Comparison of ENCODE assay signal across 12 cellular contexts in the genomic region with DNA sequence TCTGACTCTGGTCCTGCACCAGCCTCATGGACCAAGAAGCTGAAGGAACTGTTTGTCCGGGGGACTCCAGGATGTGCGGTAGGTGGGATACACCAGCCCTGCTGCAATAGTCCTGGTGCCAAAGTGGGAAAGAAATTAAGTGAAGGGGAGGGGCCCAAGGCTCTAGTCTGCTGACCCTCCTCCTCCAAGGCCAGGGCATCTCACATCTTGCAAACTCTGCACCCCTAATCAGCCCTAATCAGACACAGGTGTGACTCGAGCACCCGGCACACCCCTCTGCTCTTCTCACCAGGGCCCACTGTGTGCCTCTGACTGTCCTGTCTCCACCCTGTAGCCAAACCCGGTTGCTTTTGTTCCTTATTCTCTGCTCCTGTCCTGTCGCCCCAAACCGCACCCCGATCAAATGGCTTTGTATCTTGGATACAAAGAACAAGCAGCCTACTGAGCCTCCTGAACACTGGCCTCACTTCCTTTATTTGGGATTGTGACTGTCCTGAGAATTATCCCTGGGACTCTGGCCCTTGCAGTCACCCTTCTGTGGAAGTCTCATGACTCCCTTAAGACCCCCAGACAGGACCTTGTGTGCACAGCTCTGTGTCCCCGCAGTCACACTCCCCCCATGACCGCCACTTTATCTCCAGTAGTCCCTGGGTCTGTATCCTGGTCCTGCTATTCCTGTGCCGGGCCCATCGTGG.
"Had no signal": no experiment of that assay in that cellular context is flagged by ENCODE, and none has a peak within 500 bp of the region (broad histone marks: within the 10 kb centered on the region; RNA-seq: fewer than 3 reads in every experiment).

No MANE protein-coding gene starts in this region.

- H3K4me1 Mint-ChIP-seq: activated CD4-positive, alpha-beta T cell treated with anti-CD3 and anti-CD28 coated beads, Interleukin-2, amount 10 ng/mL, durations not matched to agents 7 days and 5 days; activated naive CD4-positive, alpha-beta T cell treated with anti-CD3 and anti-CD28 coated beads, Interleukin-2, amount 10 ng/mL, durations not matched to agents 7 days and 5 days; memory B cell; nephron; stimulated activated naive B cell treated with anti-CD40 and anti-IgM and Interleukin-4, amounts not matched to agents 10 μg/mL and 1 μg/mL and 100 μg/mL, for 72 hours had no signal

- H3K4me1 ChIP-seq: left lung, transverse colon had no signal

- H3K27me3 Mint-ChIP-seq: activated CD4-positive, alpha-beta T cell treated with anti-CD3 and anti-CD28 coated beads, Interleukin-2, amount 10 ng/mL, durations not matched to agents 7 days and 5 days; activated naive CD4-positive, alpha-beta T cell treated with anti-CD3 and anti-CD28 coated beads, Interleukin-2, amount 10 ng/mL, durations not matched to agents 7 days and 5 days; activated T-cell treated with anti-CD3 and anti-CD28 coated beads, Interleukin-2, amount 50 U/mL, for 24 hours; memory B cell; stimulated activated naive B cell treated with anti-CD40 and anti-IgM and Interleukin-4, amounts not matched to agents 10 μg/mL and 1 μg/mL and 100 μg/mL, for 72 hours had no signal

- H3K9me3 ChIP-seq: left lung, ovary, transverse colon had no signal

- DNase-seq: activated CD4-positive, alpha-beta T cell treated with anti-CD3 and anti-CD28 coated beads, Interleukin-2, amount 10 ng/mL, durations not matched to agents 7 days and 5 days; activated naive CD4-positive, alpha-beta T cell treated with anti-CD3 and anti-CD28 coated beads, Interleukin-2, amount 10 ng/mL, durations not matched to agents 7 days and 5 days; stimulated activated CD4-positive, alpha-beta T cell treated with anti-CD3 and anti-CD28 coated beads, Interleukin-4, amount 100 ng/mL, for 1 hour; stimulated activated naive B cell treated with anti-CD40 and anti-IgM and Interleukin-4, amounts not matched to agents 10 μg/mL and 1 μg/mL and 100 μg/mL, for 72 hours; T-helper 9 cell had no signal

- H3K27me3 ChIP-seq: dorsolateral prefrontal cortex, left lung, ovary, transverse colon had no signal

- H3K27ac ChIP-seq: dorsolateral prefrontal cortex, left lung, ovary, transverse colon had no signal

- H3K36me3 ChIP-seq: left lung, ovary, transverse colon had no signal

- H3K9me3 Mint-ChIP-seq: activated CD4-positive, alpha-beta T cell treated with anti-CD3 and anti-CD28 coated beads, Interleukin-2, amount 10 ng/mL, durations not matched to agents 7 days and 5 days; activated naive CD4-positive, alpha-beta T cell treated with anti-CD3 and anti-CD28 coated beads, Interleukin-2, amount 10 ng/mL, durations not matched to agents 7 days and 5 days; activated T-cell treated with anti-CD3 and anti-CD28 coated beads, Interleukin-2, amount 50 U/mL, for 24 hours; memory B cell; nephron; stimulated activated naive B cell treated with anti-CD40 and anti-IgM and Interleukin-4, amounts not matched to agents 10 μg/mL and 1 μg/mL and 100 μg/mL, for 72 hours had no signal

- ATAC-seq: left lung; stimulated activated naive B cell treated with anti-CD40 and anti-IgM and Interleukin-4, amounts not matched to agents 10 μg/mL and 1 μg/mL and 100 μg/mL, for 72 hours had no signal

- H3K4me3 Mint-ChIP-seq: activated CD4-positive, alpha-beta T cell treated with anti-CD3 and anti-CD28 coated beads, Interleukin-2, amount 10 ng/mL, durations not matched to agents 7 days and 5 days; activated naive CD4-positive, alpha-beta T cell treated with anti-CD3 and anti-CD28 coated beads, Interleukin-2, amount 10 ng/mL, durations not matched to agents 7 days and 5 days; activated T-cell treated with anti-CD3 and anti-CD28 coated beads, Interleukin-2, amount 50 U/mL, for 24 hours; memory B cell; nephron; stimulated activated naive B cell treated with anti-CD40 and anti-IgM and Interleukin-4, amounts not matched to agents 10 μg/mL and 1 μg/mL and 100 μg/mL, for 72 hours had no signal

- H3K36me3 Mint-ChIP-seq: activated naive CD4-positive, alpha-beta T cell treated with anti-CD3 and anti-CD28 coated beads, Interleukin-2, amount 10 ng/mL, durations not matched to agents 7 days and 5 days; memory B cell; stimulated activated naive B cell treated with anti-CD40 and anti-IgM and Interleukin-4, amounts not matched to agents 10 μg/mL and 1 μg/mL and 100 μg/mL, for 72 hours had no signal

- H3K27ac Mint-ChIP-seq: activated CD4-positive, alpha-beta T cell treated with anti-CD3 and anti-CD28 coated beads, Interleukin-2, amount 10 ng/mL, durations not matched to agents 7 days and 5 days; activated naive CD4-positive, alpha-beta T cell treated with anti-CD3 and anti-CD28 coated beads, Interleukin-2, amount 10 ng/mL, durations not matched to agents 7 days and 5 days; activated T-cell treated with anti-CD3 and anti-CD28 coated beads, Interleukin-2, amount 50 U/mL, for 24 hours; memory B cell; nephron; stimulated activated naive B cell treated with anti-CD40 and anti-IgM and Interleukin-4, amounts not matched to agents 10 μg/mL and 1 μg/mL and 100 μg/mL, for 72 hours had no signal

- H3K4me3 ChIP-seq: dorsolateral prefrontal cortex, left lung, ovary, transverse colon had no signal
